In the genomic region with DNA sequence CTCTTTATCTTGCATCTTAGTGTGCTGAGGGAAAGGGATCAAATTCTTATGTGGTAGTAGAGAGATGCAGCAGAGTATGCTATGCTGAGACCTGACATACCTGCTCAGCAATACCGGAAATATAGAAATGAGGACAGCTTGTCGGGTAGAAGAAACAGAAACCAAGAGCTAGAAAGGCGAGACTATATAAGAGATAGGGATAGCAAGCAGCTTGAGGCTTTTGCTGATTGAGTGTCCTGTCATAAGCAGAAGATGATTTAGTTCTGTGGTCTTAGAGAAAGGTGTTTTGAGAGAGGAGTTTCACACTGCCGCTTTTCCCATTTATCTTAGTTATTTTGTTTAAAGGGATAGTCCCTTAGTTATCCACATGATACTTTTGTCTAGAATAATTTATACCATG, we compare ENCODE assay signal across 8 cellular contexts. TPM values are rescaled to one million over a fixed set of nuclear protein-coding genes. Genes with fewer than 3 reads are reported as not detected.
DNase-seq lines count a peak whose midpoint lies in the region; ATAC-seq lines count a peak whose summit lies in the region.

No MANE protein-coding gene starts in this region.

- ATAC-seq in activated CD8-positive, alpha-beta memory T cell treated with anti-CD3 and anti-CD28 coated beads, Interleukin-2, amount 10 ng/mL, durations not matched to agents 7 days and 5 days, result peak; percentile 82
- peak; percentile 80 for ATAC-seq in HG02981 (IDR thresholded peaks at IDR 0.05; ENCODE audit: unreplicated experiment)
- peak; percentile 83 for ATAC-seq in stimulated activated memory B cell treated with anti-CD40 and anti-IgM and Interleukin-4, amounts not matched to agents 10 μg/mL and 1 μg/mL and 100 μg/mL, for 72 hours
- ATAC-seq in HG02623 (IDR thresholded peaks at IDR 0.05; ENCODE audit: unreplicated experiment), result no peak

- no peaks in the 10 kb centered on the region for H3K27me3 Mint-ChIP-seq in activated CD8-positive, alpha-beta memory T cell treated with anti-CD3 and anti-CD28 coated beads, Interleukin-2, amount 10 ng/mL, durations not matched to agents 7 days and 5 days
- H3K27me3 Mint-ChIP-seq in activated CD4-positive, alpha-beta memory T cell treated with anti-CD3 and anti-CD28 coated beads, Interleukin-2, amount 10 ng/mL, durations not matched to agents 7 days and 5 days, result no peaks in the 10 kb centered on the region
- H3K27me3 Mint-ChIP-seq in stimulated activated memory B cell treated with anti-CD40 and anti-IgM and Interleukin-4, amounts not matched to agents 10 μg/mL and 1 μg/mL and 100 μg/mL, for 72 hours, result no peaks in the 10 kb centered on the region

- H3K27ac Mint-ChIP-seq in activated CD8-positive, alpha-beta memory T cell treated with anti-CD3 and anti-CD28 coated beads, Interleukin-2, amount 10 ng/mL, durations not matched to agents 7 days and 5 days, result peak overlapping the region; percentile 82
- peak overlapping the region; percentile 72 for H3K27ac Mint-ChIP-seq in activated CD4-positive, alpha-beta memory T cell treated with anti-CD3 and anti-CD28 coated beads, Interleukin-2, amount 10 ng/mL, durations not matched to agents 7 days and 5 days
- peak overlapping the region; percentile 48 for H3K27ac Mint-ChIP-seq in stimulated activated memory B cell treated with anti-CD40 and anti-IgM and Interleukin-4, amounts not matched to agents 10 μg/mL and 1 μg/mL and 100 μg/mL, for 72 hours

- POLR2A ChIA-PET in activated CD4-positive, alpha-beta memory T cell treated with anti-CD3 and anti-CD28 coated beads, Interleukin-2, amount 10 ng/mL, durations not matched to agents 7 days and 5 days (lab: Charles Lee), result interaction anchor here (1.5 to 3.7 kb wide), 2 partner anchors 28 to 32 kb away, joined by 4 to 43 read pairs; partner anchors contain the start of gene USP9X

- H3K4me3 Mint-ChIP-seq in activated CD8-positive, alpha-beta memory T cell treated with anti-CD3 and anti-CD28 coated beads, Interleukin-2, amount 10 ng/mL, durations not matched to agents 7 days and 5 days, result peak overlapping the region; percentile 57
- peak overlapping the region; percentile 66 for H3K4me3 Mint-ChIP-seq in activated CD4-positive, alpha-beta memory T cell treated with anti-CD3 and anti-CD28 coated beads, Interleukin-2, amount 10 ng/mL, durations not matched to agents 7 days and 5 days
- peak overlapping the region; percentile 26 for H3K4me3 Mint-ChIP-seq in stimulated activated memory B cell treated with anti-CD40 and anti-IgM and Interleukin-4, amounts not matched to agents 10 μg/mL and 1 μg/mL and 100 μg/mL, for 72 hours

- CTCF ChIA-PET in activated CD8-positive, alpha-beta memory T cell treated with anti-CD3 and anti-CD28 coated beads, Interleukin-2, amount 10 ng/mL, durations not matched to agents 7 days and 5 days (lab: Charles Lee), result interaction anchor here (1.0 to 2.9 kb wide), 5 partner anchors 31 to 323 kb away, joined by 3 to 16 read pairs (median 4); partner anchors contain the start of gene USP9X
- CTCF ChIA-PET in activated CD4-positive, alpha-beta memory T cell treated with anti-CD3 and anti-CD28 coated beads, Interleukin-2, amount 10 ng/mL, durations not matched to agents 7 days and 5 days (lab: Charles Lee), result interaction anchor here (0.9 to 4.6 kb wide), 4 partner anchors 32 to 465 kb away, joined by 3 to 37 read pairs (median 13); no protein-coding TSS in a partner anchor

- H3K36me3 Mint-ChIP-seq in activated CD8-positive, alpha-beta memory T cell treated with anti-CD3 and anti-CD28 coated beads, Interleukin-2, amount 10 ng/mL, durations not matched to agents 7 days and 5 days, result no peaks in the 10 kb centered on the region
- H3K36me3 Mint-ChIP-seq in activated CD4-positive, alpha-beta memory T cell treated with anti-CD3 and anti-CD28 coated beads, Interleukin-2, amount 10 ng/mL, durations not matched to agents 7 days and 5 days (ENCODE audit: low read depth), result peaks cover 3% of the 10 kb centered on the region
- H3K36me3 Mint-ChIP-seq in stimulated activated memory B cell treated with anti-CD40 and anti-IgM and Interleukin-4, amounts not matched to agents 10 μg/mL and 1 μg/mL and 100 μg/mL, for 72 hours, result no peaks in the 10 kb centered on the region

- H3K4me1 Mint-ChIP-seq in activated CD8-positive, alpha-beta memory T cell treated with anti-CD3 and anti-CD28 coated beads, Interleukin-2, amount 10 ng/mL, durations not matched to agents 7 days and 5 days, result peaks cover 61% of the 10 kb centered on the region
- H3K4me1 Mint-ChIP-seq in activated CD4-positive, alpha-beta memory T cell treated with anti-CD3 and anti-CD28 coated beads, Interleukin-2, amount 10 ng/mL, durations not matched to agents 7 days and 5 days, result peaks cover 66% of the 10 kb centered on the region
- peaks cover 65% of the 10 kb centered on the region for H3K4me1 Mint-ChIP-seq in stimulated activated memory B cell treated with anti-CD40 and anti-IgM and Interleukin-4, amounts not matched to agents 10 μg/mL and 1 μg/mL and 100 μg/mL, for 72 hours

- H3K9me3 Mint-ChIP-seq in activated CD8-positive, alpha-beta memory T cell treated with anti-CD3 and anti-CD28 coated beads, Interleukin-2, amount 10 ng/mL, durations not matched to agents 7 days and 5 days (ENCODE audit: low read depth), result no peaks in the 10 kb centered on the region
- H3K9me3 Mint-ChIP-seq in activated CD4-positive, alpha-beta memory T cell treated with anti-CD3 and anti-CD28 coated beads, Interleukin-2, amount 10 ng/mL, durations not matched to agents 7 days and 5 days, result no peaks in the 10 kb centered on the region
- no peaks in the 10 kb centered on the region for H3K9me3 Mint-ChIP-seq in stimulated activated memory B cell treated with anti-CD40 and anti-IgM and Interleukin-4, amounts not matched to agents 10 μg/mL and 1 μg/mL and 100 μg/mL, for 72 hours

- peak; percentile 41 for DNase-seq in activated CD8-positive, alpha-beta memory T cell treated with anti-CD3 and anti-CD28 coated beads, Interleukin-2, amount 10 ng/mL, durations not matched to agents 7 days and 5 days
- DNase-seq in activated CD8-positive, alpha-beta memory T cell treated with anti-CD3 and anti-CD28 coated beads for 24 hours, result no peak
- no peak for DNase-seq in activated CD4-positive, alpha-beta memory T cell treated with anti-CD3 and anti-CD28 coated beads, Interleukin-2, amount 10 ng/mL, durations not matched to agents 7 days and 5 days
- DNase-seq in middle frontal gyrus (ENCODE audit: extremely low spot score, low spot score), result no peak
- no peak for DNase-seq in activated CD4-positive, alpha-beta T cell treated with anti-CD3 and anti-CD28 coated beads for 1 hour

RNA-seq across cellular contexts. Expression of gene USP9X, which starts 31.7 kb away (rescaled TPM):
- 10 to 100 TPM; 44.9 to 47.3 TPM for total RNA-seq in activated CD8-positive, alpha-beta memory T cell treated with anti-CD3 and anti-CD28 coated beads, Interleukin-2, amount 10 ng/mL, durations not matched to agents 7 days and 5 days
- 10 to 100 TPM; 43.9 to 45.9 TPM for total RNA-seq in activated CD4-positive, alpha-beta memory T cell treated with anti-CD3 and anti-CD28 coated beads, Interleukin-2, amount 10 ng/mL, durations not matched to agents 7 days and 5 days
